ENCODE assay signal across 20 cellular contexts in genomic region chr2:84700006-84700405, GRCh38.
"Had no signal": no experiment of that assay in that cellular context is flagged by ENCODE, and none has a peak within 500 bp of the region (broad histone marks: within the 10 kb centered on the region; RNA-seq: fewer than 3 reads in every experiment).

No MANE protein-coding gene starts in this region.

- H3K4me1 Mint-ChIP-seq: natural killer cell, neural crest cell had no signal

- H3K27ac ChIP-seq: colonic mucosa, heart right ventricle, pancreas, suprapubic skin, thyroid gland, upper lobe of left lung, uterus had no signal

- ATAC-seq: heart right ventricle; left lobe of liver; natural killer cell; pancreas; right cardiac atrium; stimulated activated naive CD8-positive, alpha-beta T cell treated with anti-CD3 and anti-CD28 coated beads, Interleukin-15, Interleukin-2, amounts not matched to agents 100 U/mL and 50 U/mL, for 24 hours had no signal

- H3K27ac Mint-ChIP-seq: natural killer cell, progenitor cell of endocrine pancreas had no signal

- H3K4me3 ChIP-seq: colonic mucosa, heart right ventricle, pancreas, smooth muscle cell, suprapubic skin, thyroid gland, upper lobe of left lung, uterus had no signal

- H3K27me3 ChIP-seq: colonic mucosa, heart right ventricle, pancreas, suprapubic skin, thyroid gland, upper lobe of left lung, uterus had no signal

- DNase-seq: colonic mucosa; dermis blood vessel endothelial cell; heart right ventricle; hypothalamus; islet precursor cell; mammary epithelial cell; natural killer cell; nucleus accumbens; pancreas; right cardiac atrium; stimulated activated CD4-positive, alpha-beta T cell treated with anti-CD3 and anti-CD28 coated beads, Interleukin-2, amount 100 ng/mL, for 48 hours; stimulated activated naive CD8-positive, alpha-beta T cell treated with anti-CD3 and anti-CD28 coated beads, Interleukin-15, Interleukin-2, amounts not matched to agents 100 U/mL and 50 U/mL, for 24 hours; thyroid gland; upper lobe of left lung; uterus had no signal

- H3K4me2 ChIP-seq: smooth muscle cell had no signal

- H3K36me3 ChIP-seq: colonic mucosa, heart right ventricle, pancreas, suprapubic skin, thyroid gland, upper lobe of left lung, uterus had no signal

- H3K36me3 Mint-ChIP-seq: natural killer cell had no signal

- H3K9me3 ChIP-seq: colonic mucosa, pancreas, suprapubic skin, thyroid gland, upper lobe of left lung, uterus had no signal

- H3K27me3 Mint-ChIP-seq: progenitor cell of endocrine pancreas had no signal

- H3K4me3 Mint-ChIP-seq: natural killer cell, neural crest cell had no signal

- H3K4me1 ChIP-seq: colonic mucosa, heart right ventricle, pancreas, suprapubic skin, thyroid gland, upper lobe of left lung, uterus had no signal
